In the genomic region with DNA sequence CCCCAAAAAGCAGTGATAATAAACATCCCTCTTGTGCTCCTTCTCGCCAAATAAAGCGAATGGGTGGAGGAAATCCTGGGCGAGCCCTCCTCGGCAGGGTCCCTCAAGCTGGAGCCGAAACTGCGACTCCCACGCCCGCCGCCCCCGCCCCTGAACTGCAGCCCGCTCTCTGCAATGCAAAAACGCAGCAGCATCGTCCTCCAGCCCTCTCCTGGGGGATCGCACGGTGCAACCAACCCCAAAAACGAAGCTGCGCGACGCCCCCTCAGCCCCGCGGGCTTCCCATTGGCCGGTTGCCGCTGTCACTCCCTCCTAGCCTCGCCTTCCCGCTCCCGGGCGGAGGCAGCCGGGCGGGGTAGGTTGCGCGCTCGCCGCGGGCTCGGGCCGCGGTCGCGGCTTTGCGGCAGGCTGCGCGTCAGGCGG, we compare ENCODE assay signal across 8 cellular contexts. TPM values are rescaled to one million over a fixed set of nuclear protein-coding genes. Genes with fewer than 3 reads are reported as not detected.
DNase-seq lines count a peak whose midpoint lies in the region; ATAC-seq and TF ChIP-seq lines count a peak whose summit lies in the region.

A gene with protein sequence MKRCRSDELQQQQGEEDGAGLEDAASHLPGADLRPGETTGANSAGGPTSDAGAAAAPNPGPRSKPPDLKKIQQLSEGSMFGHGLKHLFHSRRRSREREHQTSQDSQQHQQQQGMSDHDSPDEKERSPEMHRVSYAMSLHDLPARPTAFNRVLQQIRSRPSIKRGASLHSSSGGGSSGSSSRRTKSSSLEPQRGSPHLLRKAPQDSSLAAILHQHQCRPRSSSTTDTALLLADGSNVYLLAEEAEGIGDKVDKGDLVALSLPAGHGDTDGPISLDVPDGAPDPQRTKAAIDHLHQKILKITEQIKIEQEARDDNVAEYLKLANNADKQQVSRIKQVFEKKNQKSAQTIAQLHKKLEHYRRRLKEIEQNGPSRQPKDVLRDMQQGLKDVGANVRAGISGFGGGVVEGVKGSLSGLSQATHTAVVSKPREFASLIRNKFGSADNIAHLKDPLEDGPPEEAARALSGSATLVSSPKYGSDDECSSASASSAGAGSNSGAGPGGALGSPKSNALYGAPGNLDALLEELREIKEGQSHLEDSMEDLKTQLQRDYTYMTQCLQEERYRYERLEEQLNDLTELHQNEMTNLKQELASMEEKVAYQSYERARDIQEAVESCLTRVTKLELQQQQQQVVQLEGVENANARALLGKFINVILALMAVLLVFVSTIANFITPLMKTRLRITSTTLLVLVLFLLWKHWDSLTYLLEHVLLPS (plus strand): TSS at position 363 of the 423 bp plus-strand sequence. CDS start 619 bp downstream, outside the sequence.

- DNase-seq in GM12864 (ENCODE audit: low read depth) (peak; percentile 44), NCI-H524 (lab: John Stamatoyannopoulos, UW) (peak; percentile 89 to 92), chondrocyte (ENCODE audit: low spot score) (no peak), kidney epithelial cell (ENCODE audit: low read depth) (no peak)
- peak; percentile 89 for DNase-seq in activated CD4-positive, alpha-beta T cell treated with anti-CD3 and anti-CD28 coated beads for 48 hours
- peak; percentile 70 to 81 (median 78) for DNase-seq in stimulated activated CD4-positive, alpha-beta T cell treated with anti-CD3 and anti-CD28 coated beads, Interleukin-12 subunit alpha, Interleukin-12 subunit beta, amount 100 ng/mL, for 48 hours (ENCODE audit: low read depth in 2 of 3, low spot score in 1 of 3)

- no peaks in the 10 kb centered on the region for H3K36me3 ChIP-seq in kidney epithelial cell (ENCODE audit: control insufficient read depth, insufficient read depth, low read length)

- H3K4me1 Mint-ChIP-seq in chondrocyte (ENCODE audit: low read depth): peaks cover 45% of the 10 kb centered on the region

- peaks cover 3% of the 10 kb centered on the region for H3K27me3 ChIP-seq in kidney epithelial cell (ENCODE audit: control insufficient read depth, insufficient read depth, low read length)

- H3K36me3 Mint-ChIP-seq in chondrocyte (ENCODE audit: low read depth): no peaks in the 10 kb centered on the region

- H3K4me3 ChIP-seq in GM12864 (ENCODE audit: low read depth, low read length) (peak within 1 kb of the TSS; percentile 48), kidney epithelial cell (ENCODE audit: low read depth, low read length) (peak within 1 kb of the TSS; percentile 65)

- H3K4me3 Mint-ChIP-seq in chondrocyte (ENCODE audit: unreplicated experiment): peak within 1 kb of the TSS; percentile 79

- peak within 1 kb of the TSS; percentile 68 for H3K27ac Mint-ChIP-seq in chondrocyte (ENCODE audit: unreplicated experiment)

- TF ChIP-seq CTCF in GM12864 (IDR thresholded peaks at IDR 0.05; ENCODE audit: low read depth, low read length, missing control alignments) (no peak), chondrocyte (IDR thresholded peaks at IDR 0.05) (no peak), kidney epithelial cell (IDR thresholded peaks at IDR 0.05; ENCODE audit: insufficient read depth, low read length, poor library complexity, severe bottlenecking) (no peak)

- H3K9me3 Mint-ChIP-seq in chondrocyte (ENCODE audit: low read depth): no peaks in the 10 kb centered on the region

- H3K27me3 Mint-ChIP-seq in chondrocyte (ENCODE audit: low read depth): no peaks in the 10 kb centered on the region

- ATAC-seq in HG03354 (IDR thresholded peaks at IDR 0.05; ENCODE audit: poor library complexity, severe bottlenecking, unreplicated experiment) (peak; percentile 88), HG03457 (IDR thresholded peaks at IDR 0.05; ENCODE audit: unreplicated experiment) (no peak)

RNA-seq across cellular contexts. Expression of the gene that starts here (rescaled TPM):
- total RNA-seq in chondrocyte: 4.8 to 5.7 TPM (median 5.5 TPM) in 3 replicates
- total RNA-seq in kidney epithelial cell: 12.7 and 15.7 TPM in 2 replicates

Comparison
In these comparisons a context has a peak if more than half of its experiments do, and no peak if none do; other contexts are left out.
1. DNase-seq: peak in GM12864 (single experiment), NCI-H524 (2 of 2), activated CD4-positive, alpha-beta T cell treated with anti-CD3 and anti-CD28 coated beads for 48 hours (single experiment) and stimulated activated CD4-positive, alpha-beta T cell treated with anti-CD3 and anti-CD28 coated beads, Interleukin-12 subunit alpha, Interleukin-12 subunit beta, amount 100 ng/mL, for 48 hours (3 of 3); none in chondrocyte (single experiment) and kidney epithelial cell (single experiment).